8 cellular contexts compared by ENCODE assay signal in genomic region chr9:104747245-104747564, GRCh38. TPM values are rescaled to one million over a fixed set of nuclear protein-coding genes. Genes with fewer than 3 reads are reported as not detected.
DNase-seq lines count a peak whose midpoint lies in the region; ATAC-seq and TF ChIP-seq lines count a peak whose summit lies in the region.

No MANE protein-coding gene starts in this region.

- H3K4me3 Mint-ChIP-seq in T-cell = peak overlapping the region; percentile 81 to 93 (median 90)

- H3K27ac Mint-ChIP-seq in T-cell = peak overlapping the region; percentile 96

- TF ChIP-seq POLR2A in heart left ventricle (IDR thresholded peaks at IDR 0.05) = no peak

- H3K9ac ChIP-seq in skeletal muscle satellite cell (ENCODE audit: low read depth, low read length) = peak overlapping the region; percentile 97

- no peaks in the 10 kb centered on the region for H3K27me3 Mint-ChIP-seq in T-cell

- 0 to 6% (median 1%) methylated on average over 7 to 9 of the region's 9 CpGs for WGBS in heart left ventricle, 4 donors

- DNase-seq in HAP-1 (ENCODE audit: low spot score in 2 of 2) = no peak
- DNase-seq in T-cell = no peak
- DNase-seq in heart left ventricle = no peak
- DNase-seq in LoVo (ENCODE audit: low spot score) = no peak

- H3K36me3 Mint-ChIP-seq in T-cell = peaks cover 7% of the 10 kb centered on the region

- H3K36me3 ChIP-seq in HAP-1 (replicated peaks) (no peaks in the 10 kb centered on the region), heart left ventricle (peaks cover 0 to 18% (median 14%) of the 10 kb centered on the region in 9 donors), skeletal muscle satellite cell (ENCODE audit: insufficient read depth, low read length) (peaks cover 13% of the 10 kb centered on the region)

- H3K4me2 ChIP-seq in skeletal muscle satellite cell (ENCODE audit: low read length) = peak overlapping the region; percentile 97

- ATAC-seq in T-cell (replicated peaks in 1 of 4) (no peak), heart left ventricle (peak in 2 of 4 donors; percentile 37 to 44), HG02870 (IDR thresholded peaks at IDR 0.05; ENCODE audit: unreplicated experiment) (no peak), GM19467 (IDR thresholded peaks at IDR 0.05; ENCODE audit: unreplicated experiment) (no peak), HG03045 (IDR thresholded peaks at IDR 0.05; ENCODE audit: unreplicated experiment) (no peak)

- peaks cover 16% of the 10 kb centered on the region for H3K4me1 ChIP-seq in HAP-1
- H3K4me1 ChIP-seq in heart left ventricle = peaks cover 0 to 20% (median 9%) of the 10 kb centered on the region in 12 donors
- H3K4me1 ChIP-seq in skeletal muscle satellite cell (ENCODE audit: control insufficient read depth, insufficient read depth, low read length) = peaks cover 17% of the 10 kb centered on the region

- peaks cover 18 to 27% (median 21%) of the 10 kb centered on the region in 3 donors for H3K4me1 Mint-ChIP-seq in T-cell

- H3K4me3 ChIP-seq in HAP-1 = peak overlapping the region; percentile 84
- H3K4me3 ChIP-seq in heart left ventricle = peak overlapping the region; percentile 66 to 89 (median 83)
- peak overlapping the region; percentile 96 for H3K4me3 ChIP-seq in skeletal muscle satellite cell (ENCODE audit: low read length)

- H3K27ac ChIP-seq in heart left ventricle = peak overlapping the region; percentile 77 to 95 (median 90)

- TF ChIP-seq CTCF in heart left ventricle (IDR thresholded peaks at IDR 0.05) = no peak

- CTCF ChIA-PET in T-cell (lab: Charles Lee) = interaction anchor here in 1 of 2 donors (0.6 to 1.8 kb wide), 3 partner anchors 15 to 946 kb away, joined by 3 to 4 read pairs (median 3); no protein-coding TSS in a partner anchor

- no peaks in the 10 kb centered on the region for H3K9me3 ChIP-seq in HAP-1
- no peaks in the 10 kb centered on the region for H3K9me3 ChIP-seq in heart left ventricle
- no peaks in the 10 kb centered on the region for H3K9me3 ChIP-seq in skeletal muscle satellite cell (replicated peaks; ENCODE audit: low read length)

- H3K27me3 ChIP-seq in HAP-1 (ENCODE audit: low read depth) (no peaks in the 10 kb centered on the region), heart left ventricle (no peaks in the 10 kb centered on the region), skeletal muscle satellite cell (ENCODE audit: control insufficient read depth, insufficient read depth, low read length) (no peaks in the 10 kb centered on the region)

- POLR2A ChIA-PET in T-cell (lab: Charles Lee) = interaction anchor here (0.6 to 2.0 kb wide), 2 partner anchors 15 to 978 kb away, joined by 4 to 14 read pairs; no protein-coding TSS in a partner anchor

- in situ Hi-C loops in HAP-1 (cut with MboI; ENCODE audit: low sequenced_read_pairs) = no loop called here

- H3K9me3 Mint-ChIP-seq in T-cell = no peaks in the 10 kb centered on the region

- intact Hi-C loops in heart left ventricle (cut with DNase I) = loop anchor here in 5 of 10 donors (5.0 to 10.0 kb wide), 3 partner anchors 652 to 1352 kb away; partner anchors contain the start of genes SMC2 (in 2 of the 5) and FKTN (in 1 of the 5)

RNA-seq across cellular contexts. Expression of gene NIPSNAP3A, which starts 0.3 kb away (rescaled TPM):
- total RNA-seq in T-cell = 10 to 100 TPM in 1 of 5 donors, 1 to 10 TPM in 4; 6.8 to 10.5 (median 9.8) TPM
- 10 to 100 TPM; 14.9 to 37.0 (median 22.9) TPM for total RNA-seq in heart left ventricle
- polyA plus RNA-seq in heart left ventricle = 10 to 100 TPM; 16.3 to 30.1 TPM
- total RNA-seq in skeletal muscle satellite cell (2012; rRNA removed) = 33.0 and 33.4 TPM in 2 replicates

RNA-seq across cellular contexts. Expression of gene NIPSNAP3B, which starts 16.7 kb away (rescaled TPM):
- 1 to 10 TPM in 4 of 5 donors, under 1 TPM in 1; 0.84 to 2.0 (median 1.2) TPM for total RNA-seq in T-cell
- total RNA-seq in heart left ventricle = 10 to 100 TPM; 20.0 to 41.3 (median 29.0) TPM
- polyA plus RNA-seq in heart left ventricle = 10 to 100 TPM; 11.8 to 16.6 TPM
- total RNA-seq in skeletal muscle satellite cell (2012; rRNA removed) = 0.22 and 0.51 TPM in 2 replicates

RNA-seq across cellular contexts. Expression of gene OR13D1, which starts 52.9 kb away (rescaled TPM):
- not detected for total RNA-seq in T-cell
- total RNA-seq in heart left ventricle = not detected
- polyA plus RNA-seq in heart left ventricle = not detected
- not detected in 2 replicates for total RNA-seq in skeletal muscle satellite cell (2012; rRNA removed)

Comparison
In these comparisons a context has a peak if more than half of its experiments do, and no peak if none do; other contexts are left out.
1. RNA of gene NIPSNAP3B, which starts 16.7 kb away (total RNA-seq): 20.0 to 41.3 TPM in heart left ventricle; 0.84 to 2.0 TPM in T-cell; every median in the first group is over 4 times any median in the second.
2. Peak in every context shown above with its lines, with median percentiles within 50 percentile points of each other: H3K4me3 ChIP-seq.